In the genomic region with DNA sequence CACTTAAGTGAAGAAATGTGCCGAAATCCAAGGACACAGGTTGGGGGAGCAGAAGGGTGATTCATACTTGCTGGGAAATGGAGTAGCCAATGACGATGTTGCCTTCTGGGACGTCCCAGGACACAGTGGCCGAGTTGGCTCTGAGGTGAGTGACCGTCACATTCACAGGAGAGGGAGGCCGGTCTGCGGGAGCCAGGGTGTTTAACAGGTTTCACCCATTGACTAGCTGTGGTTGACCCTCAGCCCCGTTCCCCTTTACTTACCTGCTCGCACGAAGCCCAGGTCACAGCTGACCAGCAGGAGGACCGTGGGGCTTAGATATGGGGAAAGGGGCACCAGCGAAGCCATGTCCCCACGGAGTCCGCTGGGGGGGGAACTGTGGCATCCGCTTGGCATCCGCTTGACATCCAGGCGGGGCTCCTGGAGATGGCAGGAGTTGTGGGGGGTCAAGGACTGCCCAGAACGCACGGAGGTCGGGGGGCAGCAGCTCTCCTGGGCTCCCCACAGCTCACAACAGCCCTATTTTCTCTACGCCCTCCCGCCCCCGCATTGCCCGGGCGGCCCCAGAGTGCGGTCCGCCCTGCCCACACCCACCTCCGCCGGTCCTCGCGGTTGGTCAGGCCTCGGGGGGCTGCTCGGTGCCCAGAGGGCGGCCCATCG, we compare ENCODE assay signal across 9 cellular contexts. TPM values are rescaled to one million over a fixed set of nuclear protein-coding genes. Genes with fewer than 3 reads are reported as not detected.
A peak's percentile ranks its signal among the peaks of the same experiment; 100 is the strongest.
DNase-seq lines count a peak whose midpoint lies in the region; ATAC-seq, FAIRE-seq and TF ChIP-seq lines count a peak whose summit lies in the region.
"Had no signal": no experiment of that assay in that cellular context is flagged by ENCODE, and none has a peak within 500 bp of the region (broad histone marks: within the 10 kb centered on the region; RNA-seq: fewer than 3 reads in every experiment).

No MANE protein-coding gene starts in this region.

- H3K36me3 Mint-ChIP-seq in HFFc6 (ENCODE audit: low read depth) (no peaks in the 10 kb centered on the region), immature natural killer cell (no peaks in the 10 kb centered on the region)

- no peaks in the 10 kb centered on the region for H3K27me3 ChIP-seq in small intestine (ENCODE audit: control insufficient read depth in 2 of 2, insufficient read depth in 2 of 2, low read length in 2 of 2)

- DNase-seq in HFFc6 = no peak
- DNase-seq in astrocyte of the hippocampus (ENCODE audit: low read depth, low spot score) = peak; percentile 62
- no peak for DNase-seq in immature natural killer cell
- DNase-seq in small intestine = no peak
- DNase-seq in NCI-H1105 treated with DMSO at 0.1 percent for 48 hours (lab: John Stamatoyannopoulos, UW) = no peak
- no peak for DNase-seq in NCI-H526 (lab: John Stamatoyannopoulos, UW)
- DNase-seq in NCI-H1092 treated with DMSO at 0.1 percent for 48 hours (lab: John Stamatoyannopoulos, UW) = no peak

- H3K9me3 ChIP-seq in small intestine (ENCODE audit: control insufficient read depth, low read depth) = no peaks in the 10 kb centered on the region

- no peaks in the 10 kb centered on the region for H3K4me1 ChIP-seq in small intestine (ENCODE audit: control insufficient read depth in 2 of 2, insufficient read depth in 1 of 2, low read depth in 1 of 2, low read length in 1 of 2)

- peak overlapping the region; percentile 19 to 60 for H3K4me3 ChIP-seq in small intestine (ENCODE audit: low read depth in 1 of 2, low read length in 2 of 2)

- no peak for ATAC-seq in HG03521 (IDR thresholded peaks at IDR 0.05; ENCODE audit: unreplicated experiment)

- H3K27me3 Mint-ChIP-seq in HFFc6 (ENCODE audit: insufficient read depth) = peaks cover 28% of the 10 kb centered on the region
- H3K27me3 Mint-ChIP-seq in immature natural killer cell (ENCODE audit: low read depth in 3 of 3) = peaks cover 26 to 41% (median 31%) of the 10 kb centered on the region in 3 donors

- FAIRE-seq in small intestine (lab: Jason Lieb, UNC) = no peak

- peak overlapping the region in 1 of 2 donors; percentile 36 for H3K27ac ChIP-seq in small intestine (ENCODE audit: low read depth in 1 of 2, low read length in 1 of 2)

- H3K4me1 Mint-ChIP-seq in HFFc6 (ENCODE audit: low read depth) (peaks cover 29% of the 10 kb centered on the region), immature natural killer cell (peaks cover 20 to 23% of the 10 kb centered on the region in 2 donors)

- 0 out of 2 replicates have a peak, but pooled peaks have one; percentile 23 for TF ChIP-seq CTCF in HFFc6 (IDR thresholded peaks at IDR 0.05)

- H3K27ac Mint-ChIP-seq in HFFc6 = no peak overlapping the region
- H3K27ac Mint-ChIP-seq in immature natural killer cell = no peak overlapping the region

- H3K4me3 Mint-ChIP-seq in HFFc6 (peak overlapping the region; percentile 76), immature natural killer cell (peak overlapping the region in 4 of 5 donors; percentile 12 to 54 (median 34))

- no peaks in the 10 kb centered on the region for H3K36me3 ChIP-seq in small intestine (ENCODE audit: control insufficient read depth in 2 of 2, insufficient read depth in 2 of 2, low read length in 2 of 2)

- H3K9me3 Mint-ChIP-seq in HFFc6 (no peaks in the 10 kb centered on the region), immature natural killer cell (peaks cover 0 to 2% (median 0%) of the 10 kb centered on the region in 6 donors)

- 22 to 49% (median 22%) methylated on average over 20 to 35 of the region's 35 CpGs for WGBS in small intestine, 3 donors

RNA-seq across cellular contexts. Expression of gene FNDC4, which starts 0.6 kb away (rescaled TPM):
- total RNA-seq in HFFc6 (2021; fragmentation: NEBNext Ultra II Directional; extraction: Animal tissue kit (Norgen Biotek cat#: 25700)) = 1 to 10 TPM; 3.1 to 6.9 (median 5.4) TPM
- polyA plus RNA-seq in immature natural killer cell (not detected), small intestine (1 to 10 TPM in 1 of 3 donors, under 1 TPM in 1, not detected in 1; 0.81 to 5.8 TPM)
- total RNA-seq: T-helper 1 cell treated with Interleukin-12 subunit alpha and Interleukin-12 subunit beta and Interleukin-4 antibody, amounts not matched to agents 30 ng/mL and 1 ng/mL, for 36 hours had no signal

RNA-seq across cellular contexts. Expression of gene GCKR, which starts 2.2 kb away (rescaled TPM):
- total RNA-seq in HFFc6 (2021; fragmentation: NEBNext Ultra II Directional; extraction: Animal tissue kit (Norgen Biotek cat#: 25700)) = not detected
- polyA plus RNA-seq in immature natural killer cell = not detected
- 1 to 10 TPM; 2.4 to 3.8 (median 2.7) TPM for polyA plus RNA-seq in small intestine
- total RNA-seq: T-helper 1 cell treated with Interleukin-12 subunit alpha and Interleukin-12 subunit beta and Interleukin-4 antibody, amounts not matched to agents 30 ng/mL and 1 ng/mL, for 36 hours had no signal

RNA-seq across cellular contexts. Expression of gene IFT172, which starts 4.9 kb away (rescaled TPM):
- total RNA-seq in HFFc6 (2021; fragmentation: NEBNext Ultra II Directional; extraction: Animal tissue kit (Norgen Biotek cat#: 25700)) = 10 to 100 TPM in 5 of 6 experiments, 1 to 10 TPM in 1; 9.8 to 15.2 (median 13.2) TPM
- polyA plus RNA-seq in immature natural killer cell (1 to 10 TPM in 2 of 3 donors, under 1 TPM in 1; 0.76 to 8.4 (median 3.1) TPM), small intestine (100 to 1,000 TPM in 1 of 3 donors, 10 to 100 TPM in 2; 81.6 to 142 (median 97.0) TPM)

RNA-seq across cellular contexts. Expression of gene KRTCAP3, which starts 52.2 kb away (rescaled TPM):
- 1 to 10 TPM in 2 of 6 experiments, under 1 TPM in 4; 0.34 to 1.3 (median 0.65) TPM for total RNA-seq in HFFc6 (2021; fragmentation: NEBNext Ultra II Directional; extraction: Animal tissue kit (Norgen Biotek cat#: 25700))
- under 1 TPM in 1 of 3 donors, not detected in 2; 0.63 TPM for polyA plus RNA-seq in immature natural killer cell
- polyA plus RNA-seq in small intestine = 100 to 1,000 TPM in 1 of 3 donors, 10 to 100 TPM in 2; 57.0 to 127 (median 59.4) TPM

Comparison
In these comparisons a context has a peak if more than half of its experiments do, and no peak if none do; other contexts are left out.
1. RNA of gene IFT172, which starts 4.9 kb away (polyA plus RNA-seq): 81.6 to 142 TPM in small intestine; 0.76 to 8.4 TPM in immature natural killer cell; every median in the first group is over 4 times any median in the second.